In genomic region chr15:76117181-76117580, GRCh38 we compare ENCODE assay signal across 8 cellular contexts. TPM values are rescaled to one million over a fixed set of nuclear protein-coding genes. Genes with fewer than 3 reads are reported as not detected.
"Had no signal": no experiment of that assay in that cellular context is flagged by ENCODE, and none has a peak within 500 bp of the region (broad histone marks: within the 10 kb centered on the region; RNA-seq: fewer than 3 reads in every experiment).

No MANE protein-coding gene starts in this region.

- H3K36me3 ChIP-seq: HAP-1 had no signal

- H3K4me3 ChIP-seq: GM23248, GM23338, HAP-1 had no signal

- H3K27ac ChIP-seq: GM23248 had no signal

- H3K9me3 ChIP-seq: HAP-1 had no signal

- H2AFZ ChIP-seq: GM23248, GM23338 had no signal

- H3K4me1 ChIP-seq: HAP-1 had no signal

- H3K9ac ChIP-seq: GM23248 had no signal

- DNase-seq: GM23248, GOT3, H7, H9, HCEC 1CT, HFFc6 had no signal

RNA-seq across cellular contexts. Expression of gene TMEM266, which starts 57.4 kb away (rescaled TPM):
- total RNA-seq: GM23248 had no signal
- polyA plus RNA-seq: GM23248 had no signal
